1 cellular context compared by ENCODE assay signal in genomic region chr10:127406018-127406550, GRCh38.
TF ChIP-seq lines count a peak whose summit lies in the region.

No MANE protein-coding gene starts in this region.

TF ChIP-seq in H1, 55 proteins besides CTCF, POLR2A, EP300 and RAD21 (continued from another document):
- TF ChIP-seq CTBP2 (IDR thresholded peaks at IDR 0.05; ENCODE audit: borderline replicate concordance, insufficient read depth, insufficient read length, low read length) (no peak), MAX (IDR thresholded peaks at IDR 0.05) (no peak), TCF12 (IDR thresholded peaks at IDR 0.05; ENCODE audit: low read depth, low read length) (no peak), ATF3 (IDR thresholded peaks at IDR 0.05; ENCODE audit: insufficient read depth, low read depth, low read length) (no peak), GABPA (IDR thresholded peaks at IDR 0.05; ENCODE audit: borderline replicate concordance, insufficient read depth, low read length) (no peak), RXRA (IDR thresholded peaks at IDR 0.05; ENCODE audit: insufficient read depth, low read depth, low read length) (no peak)
